17 cellular contexts compared by ENCODE assay signal in genomic region chr19:46756544-46756888, GRCh38. TPM values are rescaled to one million over a fixed set of nuclear protein-coding genes. Genes with fewer than 3 reads are reported as not detected.
DNase-seq lines count a peak whose midpoint lies in the region; ATAC-seq and TF ChIP-seq lines count a peak whose summit lies in the region.
"Had no signal": no experiment of that assay in that cellular context is flagged by ENCODE, and none has a peak within 500 bp of the region (broad histone marks: within the 10 kb centered on the region; RNA-seq: fewer than 3 reads in every experiment).

No MANE protein-coding gene starts in this region.

- no peak for TF ChIP-seq POLR2A in sigmoid colon (IDR thresholded peaks at IDR 0.05)

- CTCF ChIA-PET in activated CD8-positive, alpha-beta memory T cell treated with anti-CD3 and anti-CD28 coated beads, Interleukin-2, amount 10 ng/mL, durations not matched to agents 7 days and 5 days (lab: Charles Lee): interaction anchor here (0.7 to 11.9 kb wide), 14 partner anchors 10 to 142 kb away, joined by 3 to 203 read pairs (median 3); partner anchors contain the start of gene AP2S1
- CTCF ChIA-PET in activated CD8-positive, alpha-beta T cell treated with anti-CD3 and anti-CD28 coated beads for 36 hours (lab: Charles Lee): interaction anchor here (0.9 to 11.0 kb wide), 7 partner anchors 10 to 85 kb away, joined by 3 to 147 read pairs (median 6); no protein-coding TSS in a partner anchor

- H3K27ac Mint-ChIP-seq in activated CD8-positive, alpha-beta memory T cell treated with anti-CD3 and anti-CD28 coated beads, Interleukin-2, amount 10 ng/mL, durations not matched to agents 7 days and 5 days: peak overlapping the region; percentile 63
- H3K27ac Mint-ChIP-seq in activated CD8-positive, alpha-beta T cell treated with anti-CD3 and anti-CD28 coated beads for 36 hours: no peak overlapping the region

- H3K27ac ChIP-seq in sigmoid colon: no peak overlapping the region
- no peak overlapping the region for H3K27ac ChIP-seq in aorta (ENCODE audit: low read depth in 1 of 2, low read length in 2 of 2)
- H3K27ac ChIP-seq: 22Rv1 had no signal

- peaks cover 23% of the 10 kb centered on the region for H3K4me1 Mint-ChIP-seq in activated CD8-positive, alpha-beta memory T cell treated with anti-CD3 and anti-CD28 coated beads, Interleukin-2, amount 10 ng/mL, durations not matched to agents 7 days and 5 days
- peaks cover 8% of the 10 kb centered on the region for H3K4me1 Mint-ChIP-seq in activated CD8-positive, alpha-beta T cell treated with anti-CD3 and anti-CD28 coated beads for 36 hours (ENCODE audit: low read depth)

- POLR2A ChIA-PET in activated CD8-positive, alpha-beta T cell treated with anti-CD3 and anti-CD28 coated beads for 36 hours (lab: Charles Lee): interaction anchor here (1.0 to 1.4 kb wide), 3 partner anchors 32 to 70 kb away, joined by 3 to 4 read pairs (median 4); partner anchors contain the start of gene SLC1A5

- DNase-seq in activated CD8-positive, alpha-beta memory T cell treated with anti-CD3 and anti-CD28 coated beads, Interleukin-2, amount 10 ng/mL, durations not matched to agents 7 days and 5 days: peak; percentile 76
- no peak for DNase-seq in activated CD8-positive, alpha-beta memory T cell treated with anti-CD3 and anti-CD28 coated beads for 24 hours
- peak; percentile 50 for DNase-seq in activated CD8-positive, alpha-beta T cell treated with anti-CD3 and anti-CD28 coated beads for 36 hours
- DNase-seq in islet precursor cell (peak; percentile 50), sigmoid colon (peak; percentile 66), aorta (no peak), NCI-H69 (lab: John Stamatoyannopoulos, UW) (no peak)
- DNase-seq in stimulated activated CD4-positive, alpha-beta T cell treated with anti-CD3 and anti-CD28 coated beads, Interleukin-2, amount 100 ng/mL, for 48 hours: no peak
- DNase-seq: AML-193, COR-L47, Kasumi-1, MG63, NCI-H1092, NCI-H2081, NCI-H2171 treated with DMSO at 0.1 percent for 48 hours, NCI-H446 treated with DMSO at 0.1 percent for 48 hours had no signal

- no peak for TF ChIP-seq EP300 in sigmoid colon (IDR thresholded peaks at IDR 0.05)

- WGBS in sigmoid colon, 2 donors: 84 to 90% methylated on average over 30 of the region's 30 CpGs
- 86% methylated on average over 30 of the region's 30 CpGs for WGBS in aorta, 2 donors

- H3K27me3 Mint-ChIP-seq in activated CD8-positive, alpha-beta memory T cell treated with anti-CD3 and anti-CD28 coated beads, Interleukin-2, amount 10 ng/mL, durations not matched to agents 7 days and 5 days: no peaks in the 10 kb centered on the region
- H3K27me3 Mint-ChIP-seq in activated CD8-positive, alpha-beta T cell treated with anti-CD3 and anti-CD28 coated beads for 36 hours: no peaks in the 10 kb centered on the region

- H3K27me3 ChIP-seq in sigmoid colon (no peaks in the 10 kb centered on the region), aorta (ENCODE audit: control insufficient read depth in 1 of 2, insufficient read depth in 2 of 2, low read length in 1 of 2) (no peaks in the 10 kb centered on the region)
- H3K27me3 ChIP-seq: MG63 had no signal

- no peaks in the 10 kb centered on the region for H3K9me3 Mint-ChIP-seq in activated CD8-positive, alpha-beta memory T cell treated with anti-CD3 and anti-CD28 coated beads, Interleukin-2, amount 10 ng/mL, durations not matched to agents 7 days and 5 days (ENCODE audit: low read depth)
- no peaks in the 10 kb centered on the region for H3K9me3 Mint-ChIP-seq in activated CD8-positive, alpha-beta T cell treated with anti-CD3 and anti-CD28 coated beads for 36 hours

- H3K36me3 ChIP-seq in sigmoid colon (peaks cover 0 to 34% (median 2%) of the 10 kb centered on the region in 4 donors), aorta (ENCODE audit: control insufficient read depth in 1 of 2, insufficient read depth in 2 of 2, low read length in 1 of 2) (no peaks in the 10 kb centered on the region)

- H3K4me3 Mint-ChIP-seq in activated CD8-positive, alpha-beta memory T cell treated with anti-CD3 and anti-CD28 coated beads, Interleukin-2, amount 10 ng/mL, durations not matched to agents 7 days and 5 days: no peak overlapping the region
- no peak overlapping the region for H3K4me3 Mint-ChIP-seq in activated CD8-positive, alpha-beta T cell treated with anti-CD3 and anti-CD28 coated beads for 36 hours

- no peak for TF ChIP-seq CTCF in activated CD8-positive, alpha-beta T cell treated with anti-CD3 and anti-CD28 coated beads for 36 hours (IDR thresholded peaks at IDR 0.05)
- TF ChIP-seq CTCF in sigmoid colon (IDR thresholded peaks at IDR 0.05): no peak

- H3K4me1 ChIP-seq in sigmoid colon (peaks cover 0 to 24% (median 20%) of the 10 kb centered on the region in 4 donors), aorta (ENCODE audit: control insufficient read depth in 1 of 2, insufficient read depth in 2 of 2, low read length in 2 of 2) (no peaks in the 10 kb centered on the region)

- H3K4me3 ChIP-seq in sigmoid colon: no peak overlapping the region
- H3K4me3 ChIP-seq in aorta (ENCODE audit: low read length in 2 of 2): no peak overlapping the region
- H3K4me3 ChIP-seq: MG63 had no signal

- no peak for ATAC-seq in activated CD8-positive, alpha-beta memory T cell treated with anti-CD3 and anti-CD28 coated beads, Interleukin-2, amount 10 ng/mL, durations not matched to agents 7 days and 5 days
- ATAC-seq in activated CD8-positive, alpha-beta T cell treated with anti-CD3 and anti-CD28 coated beads for 36 hours: no peak
- ATAC-seq in aorta (ENCODE audit: low FRiP score): no peak

- H3K36me3 Mint-ChIP-seq in activated CD8-positive, alpha-beta memory T cell treated with anti-CD3 and anti-CD28 coated beads, Interleukin-2, amount 10 ng/mL, durations not matched to agents 7 days and 5 days: peaks cover 3% of the 10 kb centered on the region
- H3K36me3 Mint-ChIP-seq in activated CD8-positive, alpha-beta T cell treated with anti-CD3 and anti-CD28 coated beads for 36 hours (ENCODE audit: low read depth): peaks cover 10% of the 10 kb centered on the region

- intact Hi-C loops in activated CD8-positive, alpha-beta T cell treated with anti-CD3 and anti-CD28 coated beads for 36 hours (cut with micrococcal nuclease): loop anchor here (2.0 kb wide), 1 partner anchor 84 kb away; no protein-coding TSS in a partner anchor
- intact Hi-C loops in sigmoid colon (cut with DNase I): loop anchor here (5.0 kb wide), 1 partner anchor 236 kb away; no protein-coding TSS in a partner anchor
- intact Hi-C loops in aorta (cut with DNase I): loop anchor here (10.0 kb wide), 1 partner anchor 238 kb away; no protein-coding TSS in a partner anchor

- H3K9me3 ChIP-seq in sigmoid colon (no peaks in the 10 kb centered on the region), aorta (ENCODE audit: control insufficient read depth, low read length) (no peaks in the 10 kb centered on the region)
- H3K9me3 ChIP-seq: MG63 had no signal

RNA-seq across cellular contexts. Expression of gene STRN4, which starts 10.3 kb away (rescaled TPM):
- total RNA-seq in activated CD8-positive, alpha-beta memory T cell treated with anti-CD3 and anti-CD28 coated beads, Interleukin-2, amount 10 ng/mL, durations not matched to agents 7 days and 5 days: 10 to 100 TPM; 93.0 to 95.8 TPM
- total RNA-seq in activated CD8-positive, alpha-beta T cell treated with anti-CD3 and anti-CD28 coated beads for 36 hours: 10 to 100 TPM; 52.5 to 63.5 TPM
- total RNA-seq in sigmoid colon: 10 to 100 TPM; 42.5 to 62.6 (median 49.7) TPM
- polyA plus RNA-seq in sigmoid colon: 10 to 100 TPM; 45.0 to 63.4 (median 51.8) TPM
- total RNA-seq in aorta: 10 to 100 TPM; 63.4 to 69.8 TPM
- 10 to 100 TPM; 26.8 to 45.6 TPM for polyA plus RNA-seq in aorta

RNA-seq across cellular contexts. Expression of gene FKRP, which starts 10.7 kb away (rescaled TPM):
- total RNA-seq in activated CD8-positive, alpha-beta memory T cell treated with anti-CD3 and anti-CD28 coated beads, Interleukin-2, amount 10 ng/mL, durations not matched to agents 7 days and 5 days: 10 to 100 TPM; 16.3 to 17.7 TPM
- 10 to 100 TPM in 1 of 2 experiments, 1 to 10 TPM in 1; 7.7 to 10.1 TPM for total RNA-seq in activated CD8-positive, alpha-beta T cell treated with anti-CD3 and anti-CD28 coated beads for 36 hours
- total RNA-seq in sigmoid colon (10 to 100 TPM; 15.0 to 31.0 (median 15.7) TPM), aorta (10 to 100 TPM; 19.1 to 20.6 TPM)
- polyA plus RNA-seq in sigmoid colon (10 to 100 TPM in 1 of 3 donors, 1 to 10 TPM in 2; 1.4 to 11.9 (median 3.6) TPM), aorta (10 to 100 TPM in 1 of 2 donors, 1 to 10 TPM in 1; 3.9 to 13.0 TPM)

RNA-seq across cellular contexts. Expression of gene SLC1A5, which starts 31.9 kb away (rescaled TPM):
- total RNA-seq in activated CD8-positive, alpha-beta memory T cell treated with anti-CD3 and anti-CD28 coated beads, Interleukin-2, amount 10 ng/mL, durations not matched to agents 7 days and 5 days: 100 to 1,000 TPM; 196 to 259 TPM
- total RNA-seq in activated CD8-positive, alpha-beta T cell treated with anti-CD3 and anti-CD28 coated beads for 36 hours: 100 to 1,000 TPM; 235 TPM
- total RNA-seq in sigmoid colon: 10 to 100 TPM; 21.8 to 28.8 (median 24.8) TPM
- polyA plus RNA-seq in sigmoid colon: 100 to 1,000 TPM in 1 of 3 donors, 10 to 100 TPM in 2; 24.7 to 122 (median 30.6) TPM
- 10 to 100 TPM; 42.8 to 56.3 TPM for total RNA-seq in aorta
- polyA plus RNA-seq in aorta: 10 to 100 TPM; 15.4 to 44.4 TPM

RNA-seq across cellular contexts. Expression of gene PRKD2, which starts 39.6 kb away (rescaled TPM):
- total RNA-seq in activated CD8-positive, alpha-beta memory T cell treated with anti-CD3 and anti-CD28 coated beads, Interleukin-2, amount 10 ng/mL, durations not matched to agents 7 days and 5 days: 100 to 1,000 TPM; 147 to 187 TPM
- total RNA-seq in activated CD8-positive, alpha-beta T cell treated with anti-CD3 and anti-CD28 coated beads for 36 hours: 10 to 100 TPM; 81.1 to 86.0 TPM
- total RNA-seq in sigmoid colon (10 to 100 TPM; 14.7 to 33.8 (median 16.7) TPM), aorta (10 to 100 TPM; 42.2 to 62.6 TPM)
- polyA plus RNA-seq in sigmoid colon (10 to 100 TPM; 18.6 to 51.7 (median 32.6) TPM), aorta (10 to 100 TPM; 15.3 to 79.2 TPM)

Comparison
In these comparisons a context has a peak if more than half of its experiments do, and no peak if none do; other contexts are left out.
1. DNase-seq: peak in activated CD8-positive, alpha-beta memory T cell treated with anti-CD3 and anti-CD28 coated beads, Interleukin-2, amount 10 ng/mL, durations not matched to agents 7 days and 5 days (single experiment), activated CD8-positive, alpha-beta T cell treated with anti-CD3 and anti-CD28 coated beads for 36 hours (single experiment), islet precursor cell (single experiment) and sigmoid colon (single experiment); none in activated CD8-positive, alpha-beta memory T cell treated with anti-CD3 and anti-CD28 coated beads for 24 hours (single experiment), aorta (0 of 2), NCI-H69 (single experiment) and stimulated activated CD4-positive, alpha-beta T cell treated with anti-CD3 and anti-CD28 coated beads, Interleukin-2, amount 100 ng/mL, for 48 hours (0 of 2).